In genomic region chr10:75051308-75051707, GRCh38 we compare ENCODE assay signal across 14 cellular contexts.
DNase-seq lines count a peak whose midpoint lies in the region; ATAC-seq, FAIRE-seq and TF ChIP-seq lines count a peak whose summit lies in the region.
"Had no signal": no experiment of that assay in that cellular context is flagged by ENCODE, and none has a peak within 500 bp of the region (broad histone marks: within the 10 kb centered on the region; RNA-seq: fewer than 3 reads in every experiment).

No MANE protein-coding gene starts in this region.

- no peaks in the 10 kb centered on the region for H3K36me3 Mint-ChIP-seq in activated T-cell treated with anti-CD3 and anti-CD28 coated beads, Interleukin-2, amount 50 U/mL, for 24 hours (ENCODE audit: low read depth)
- H3K36me3 Mint-ChIP-seq: CD4-positive, CD25-positive, alpha-beta regulatory T cell had no signal

- TF ChIP-seq EP300 in K562 (IDR thresholded peaks at IDR 0.05; ENCODE audit: low read length) (no peak), sigmoid colon (IDR thresholded peaks at IDR 0.05) (no peak)

- no peaks in the 10 kb centered on the region for H3K9me1 ChIP-seq in K562 (ENCODE audit: control insufficient read depth, insufficient read depth, low read length)

- TF ChIP-seq CTCF in RWPE2 (IDR thresholded peaks at IDR 0.05; ENCODE audit: poor library complexity, severe bottlenecking) = no peak
- TF ChIP-seq CTCF in K562 (IDR thresholded peaks at IDR 0.05 in 2 of 3, conservative IDR thresholded peaks at IDR 0.05 in 1 of 3; ENCODE audit: insufficient read depth in 2 of 3, low read depth in 1 of 3, low read length in 3 of 3) = no peak
- TF ChIP-seq CTCF in sigmoid colon (IDR thresholded peaks at IDR 0.05) = no peak

- TF ChIP-seq POLR2A in K562 (conservative IDR thresholded peaks at IDR 0.05) = no peak
- no peak for TF ChIP-seq POLR2A in sigmoid colon (IDR thresholded peaks at IDR 0.05)

- in situ Hi-C loops in K562 (cut with MboI) = no loop called here

- no peak overlapping the region for H3K27ac Mint-ChIP-seq in activated T-cell treated with anti-CD3 and anti-CD28 coated beads, Interleukin-2, amount 50 U/mL, for 24 hours
- H3K27ac Mint-ChIP-seq: CD4-positive, CD25-positive, alpha-beta regulatory T cell had no signal

- peak overlapping the region; percentile 51 for H2AFZ ChIP-seq in K562 (ENCODE audit: low read depth, low read length)

- no peak overlapping the region; a peak in 1 of 4 replicates for H3K9ac ChIP-seq in K562 (ENCODE audit: insufficient read depth in 1 of 2, low read depth in 2 of 2, low read length in 2 of 2)
- H3K9ac ChIP-seq: BLaER1 treated with 17β-estradiol and CSF1 and Interleukin-3, amounts not matched to agents 10 nM and 100 nM had no signal

- no peak for TF ChIP-seq RAD21 in K562 (CRISPR knock-in tag; conservative IDR thresholded peaks at IDR 0.05 in 1 of 2, IDR thresholded peaks at IDR 0.05 in 1 of 2)

- CTCF ChIA-PET in K562 (lab: Yijun Ruan, JAX; ENCODE audit: low intra/inter-chr PET ratio) = no interaction called here

- no peaks in the 10 kb centered on the region for H3K36me3 ChIP-seq in RWPE2 (ENCODE audit: low read depth)
- no peaks in the 10 kb centered on the region for H3K36me3 ChIP-seq in K562 (ENCODE audit: control insufficient read depth, insufficient read depth, low read length)
- no peaks in the 10 kb centered on the region for H3K36me3 ChIP-seq in sigmoid colon
- H3K36me3 ChIP-seq: BLaER1 treated with 17β-estradiol and CSF1 and Interleukin-3, amounts not matched to agents 10 nM and 100 nM; HAP-1 had no signal

- no peaks in the 10 kb centered on the region for H4K20me1 ChIP-seq in K562 (replicated peaks; ENCODE audit: control insufficient read depth, insufficient read depth, low read length)
- H4K20me1 ChIP-seq: BLaER1 treated with 17β-estradiol and CSF1 and Interleukin-3, amounts not matched to agents 10 nM and 100 nM had no signal

- POLR2A ChIA-PET in K562 (lab: Yijun Ruan, JAX) = interaction anchor here (0.6 to 1.7 kb wide), 5 partner anchors 11 to 781 kb away, joined by 3 to 6 read pairs (median 4); no protein-coding TSS in a partner anchor

- no peak overlapping the region for H3K4me2 ChIP-seq in K562 (ENCODE audit: insufficient read depth, low read length)
- H3K4me2 ChIP-seq: BLaER1 treated with 17β-estradiol and CSF1 and Interleukin-3, amounts not matched to agents 10 nM and 100 nM had no signal

- 68% methylated on average over 5 of the region's 5 CpGs for WGBS in K562 (ENCODE audit: insufficient coverage, low coverage, missing lambda C conversion rate)
- 95 to 97% methylated on average over 5 of the region's 5 CpGs for WGBS in sigmoid colon, 2 donors

- H3K4me1 ChIP-seq in RWPE2 (ENCODE audit: insufficient read depth, poor library complexity, severe bottlenecking) (no peaks in the 10 kb centered on the region), K562 (replicated peaks in 1 of 2; ENCODE audit: control insufficient read depth in 2 of 2, insufficient read depth in 2 of 2, low read length in 2 of 2) (peaks cover 5 to 7% of the 10 kb centered on the region in 2 experiments; a peak in 2 of 5 replicates), sigmoid colon (no peaks in the 10 kb centered on the region)

- peak; percentile 16 for DNase-seq in RWPE2 (ENCODE audit: low spot score)
- no peak for DNase-seq in K562 (ENCODE audit: extremely low read depth in 1 of 4, low spot score in 3 of 4)
- DNase-seq in mesenteric fat pad (ENCODE audit: low spot score) = peak; percentile 69
- DNase-seq in sigmoid colon = peak; percentile 8
- DNase-seq in activated T-cell treated with anti-CD3 and anti-CD28 coated beads, Interleukin-2, amount 50 U/mL, for 24 hours = no peak
- no peak for DNase-seq in SIG-M5 treated with dmso at 0.1 percent for 504 hours (lab: John Stamatoyannopoulos, UW; ENCODE audit: unreplicated experiment)
- DNase-seq in urothelium cell line (ENCODE audit: low spot score) = no peak
- DNase-seq: ACHN; Calu3; CD4-positive, CD25-positive, alpha-beta regulatory T cell; DMS 273 treated with DMSO at 0.1 percent for 48 hours had no signal

- H3K27me3 ChIP-seq in RWPE2 (ENCODE audit: insufficient read depth, poor library complexity, severe bottlenecking) (no peaks in the 10 kb centered on the region), K562 (ENCODE audit: control insufficient read depth in 2 of 2, insufficient read depth in 2 of 2, low read length in 2 of 2) (no peaks in the 10 kb centered on the region), sigmoid colon (no peaks in the 10 kb centered on the region)
- H3K27me3 ChIP-seq: BLaER1 treated with 17β-estradiol and CSF1 and Interleukin-3, amounts not matched to agents 10 nM and 100 nM had no signal

- no peak overlapping the region for H3K27ac ChIP-seq in RWPE2 (ENCODE audit: poor library complexity, severe bottlenecking)
- H3K27ac ChIP-seq in K562 (ENCODE audit: extremely low read depth, low read depth, low read length) = no peak overlapping the region
- H3K27ac ChIP-seq in sigmoid colon = no peak overlapping the region
- H3K27ac ChIP-seq: BLaER1 treated with 17β-estradiol and CSF1 and Interleukin-3, amounts not matched to agents 10 nM and 100 nM had no signal

- no TSS peak for BruUV-seq in K562 (replicated peaks; lab: Mats Ljungman, UMichigan)

- no peaks in the 10 kb centered on the region for H3K9me3 ChIP-seq in RWPE2 (ENCODE audit: severe bottlenecking)
- no peaks in the 10 kb centered on the region for H3K9me3 ChIP-seq in K562 (replicated peaks; ENCODE audit: control insufficient read depth, insufficient read depth, low read depth, low read length)
- no peaks in the 10 kb centered on the region for H3K9me3 ChIP-seq in sigmoid colon
- H3K9me3 ChIP-seq: BLaER1 treated with 17β-estradiol and CSF1 and Interleukin-3, amounts not matched to agents 10 nM and 100 nM; HAP-1 had no signal

- H3K9me3 Mint-ChIP-seq in activated T-cell treated with anti-CD3 and anti-CD28 coated beads, Interleukin-2, amount 50 U/mL, for 24 hours = no peaks in the 10 kb centered on the region
- H3K9me3 Mint-ChIP-seq: CD4-positive, CD25-positive, alpha-beta regulatory T cell had no signal

- ATAC-seq in RWPE2 (ENCODE audit: low read depth) = no peak
- ATAC-seq in K562 = peak; percentile 20; the same call in 2 of the 3 replicates

- no peak overlapping the region for H3K4me3 Mint-ChIP-seq in activated T-cell treated with anti-CD3 and anti-CD28 coated beads, Interleukin-2, amount 50 U/mL, for 24 hours
- H3K4me3 Mint-ChIP-seq: CD4-positive, CD25-positive, alpha-beta regulatory T cell had no signal

- no peak overlapping the region for H3K4me3 ChIP-seq in RWPE2 (ENCODE audit: severe bottlenecking)
- H3K4me3 ChIP-seq in K562 = no peak overlapping the region
- H3K4me3 ChIP-seq in sigmoid colon = no peak overlapping the region
- H3K4me3 ChIP-seq: BLaER1 treated with 17β-estradiol and CSF1 and Interleukin-3, amounts not matched to agents 10 nM and 100 nM; HAP-1 had no signal

- intact Hi-C loops in K562 (cut with micrococcal nuclease) = no loop called here
- intact Hi-C loops in sigmoid colon (cut with DNase I) = no loop called here

- no peaks in the 10 kb centered on the region for H3K79me2 ChIP-seq in K562 (ENCODE audit: control insufficient read depth, insufficient read depth, low read length)

- H3K4me1 Mint-ChIP-seq in activated T-cell treated with anti-CD3 and anti-CD28 coated beads, Interleukin-2, amount 50 U/mL, for 24 hours (ENCODE audit: low read depth) = peaks cover 3% of the 10 kb centered on the region

- no peaks in the 10 kb centered on the region for H3K27me3 Mint-ChIP-seq in activated T-cell treated with anti-CD3 and anti-CD28 coated beads, Interleukin-2, amount 50 U/mL, for 24 hours

- FAIRE-seq in K562 (lab: Jason Lieb, UNC) = no peak
- no peak for FAIRE-seq in urothelium cell line (lab: Jason Lieb, UNC)
- FAIRE-seq: H1 had no signal

TF ChIP-seq in K562, 482 proteins besides CTCF, POLR2A, EP300 and RAD21 (continues in another document):
- TF ChIP-seq POLR2AphosphoS5 (IDR thresholded peaks at IDR 0.05; ENCODE audit: control insufficient read depth, insufficient read depth, low read depth, low read length) = no peak
- TF ChIP-seq MBD2 (IDR thresholded peaks at IDR 0.05; ENCODE audit: borderline replicate concordance, low read depth) = no peak
- no peak for TF ChIP-seq FOXJ3 (CRISPR knock-in tag; IDR thresholded peaks at IDR 0.05)
- TF ChIP-seq POLR3A (IDR thresholded peaks at IDR 0.05; ENCODE audit: borderline replicate concordance, extremely low read depth, insufficient read depth, insufficient read length) = no peak
- TF ChIP-seq E2F8 (IDR thresholded peaks at IDR 0.05; ENCODE audit: low read depth, partially characterized antibody) = no peak
- TF ChIP-seq TAF1 (IDR thresholded peaks at IDR 0.05; ENCODE audit: control insufficient read depth, extremely low read depth, insufficient read depth, low read length, severe bottlenecking) = no peak
- TF ChIP-seq FOS (IDR thresholded peaks at IDR 0.05; ENCODE audit: extremely low read depth, insufficient read length) = no peak

Comparison
In these comparisons a context has a peak if more than half of its experiments do, and no peak if none do; other contexts are left out.
1. DNase-seq: peak in RWPE2 (single experiment), mesenteric fat pad (single experiment) and sigmoid colon (single experiment); none in K562 (0 of 4), activated T-cell treated with anti-CD3 and anti-CD28 coated beads, Interleukin-2, amount 50 U/mL, for 24 hours (single experiment), SIG-M5 treated with dmso at 0.1 percent for 504 hours (single experiment) and urothelium cell line (single experiment).